ENCODE assay signal across 21 cellular contexts in genomic region chr1:200590001-200590400, GRCh38. TPM values are rescaled to one million over a fixed set of nuclear protein-coding genes. Genes with fewer than 3 reads are reported as not detected.
"Had no signal": no experiment of that assay in that cellular context is flagged by ENCODE, and none has a peak within 500 bp of the region (broad histone marks: within the 10 kb centered on the region; RNA-seq: fewer than 3 reads in every experiment).

No MANE protein-coding gene starts in this region.

- H3K36me3 Mint-ChIP-seq: activated CD4-positive, alpha-beta memory T cell treated with anti-CD3 and anti-CD28 coated beads for 36 hours; naive thymus-derived CD8-positive, alpha-beta T cell had no signal

- H3K27ac ChIP-seq: ascending aorta, brain microvascular endothelial cell, neural progenitor cell, prostate gland, thyroid gland, upper lobe of right lung had no signal

- H3K4me3 ChIP-seq: ascending aorta, neural progenitor cell, prostate gland, thyroid gland, upper lobe of right lung had no signal

- H3K9me3 ChIP-seq: ascending aorta, prostate gland, thyroid gland, upper lobe of right lung had no signal

- H3K36me3 ChIP-seq: ascending aorta, brain microvascular endothelial cell, prostate gland, thyroid gland, upper lobe of right lung had no signal

- H3K9me3 Mint-ChIP-seq: activated CD4-positive, alpha-beta memory T cell treated with anti-CD3 and anti-CD28 coated beads for 36 hours; activated naive CD8-positive, alpha-beta T cell treated with anti-CD3 and anti-CD28 coated beads, Interleukin-2, amount 50 U/mL, for 24 hours; mesothelial cell of epicardium; naive thymus-derived CD8-positive, alpha-beta T cell; neural progenitor cell; stimulated activated naive CD8-positive, alpha-beta T cell treated with anti-CD3 and anti-CD28 coated beads, Interleukin-15, Interleukin-2, amounts not matched to agents 100 ng/mL and 50 ng/mL, for 24 hours had no signal

- H3K27me3 Mint-ChIP-seq: activated CD4-positive, alpha-beta memory T cell treated with anti-CD3 and anti-CD28 coated beads for 36 hours; activated naive CD8-positive, alpha-beta T cell treated with anti-CD3 and anti-CD28 coated beads, Interleukin-2, amount 50 U/mL, for 24 hours; naive thymus-derived CD8-positive, alpha-beta T cell; stimulated activated naive CD8-positive, alpha-beta T cell treated with anti-CD3 and anti-CD28 coated beads, Interleukin-15, Interleukin-2, amounts not matched to agents 100 ng/mL and 50 ng/mL, for 24 hours had no signal

- H3K4me3 Mint-ChIP-seq: activated CD4-positive, alpha-beta memory T cell treated with anti-CD3 and anti-CD28 coated beads for 36 hours; activated naive CD8-positive, alpha-beta T cell treated with anti-CD3 and anti-CD28 coated beads, Interleukin-2, amount 50 U/mL, for 24 hours; mesothelial cell of epicardium; naive thymus-derived CD8-positive, alpha-beta T cell; neural progenitor cell; stimulated activated naive CD8-positive, alpha-beta T cell treated with anti-CD3 and anti-CD28 coated beads, Interleukin-15, Interleukin-2, amounts not matched to agents 100 ng/mL and 50 ng/mL, for 24 hours had no signal

- H3K4me1 Mint-ChIP-seq: activated naive CD8-positive, alpha-beta T cell treated with anti-CD3 and anti-CD28 coated beads, Interleukin-2, amount 50 U/mL, for 24 hours; mesothelial cell of epicardium; naive thymus-derived CD8-positive, alpha-beta T cell; neural progenitor cell had no signal

- ATAC-seq: activated naive CD8-positive, alpha-beta T cell treated with anti-CD3 and anti-CD28 coated beads, Interleukin-2, amount 50 U/mL, for 24 hours; naive thymus-derived CD8-positive, alpha-beta T cell; right cardiac atrium; upper lobe of right lung had no signal

- DNase-seq: activated CD4-positive, alpha-beta memory T cell treated with anti-CD3 and anti-CD28 coated beads for 36 hours; activated CD4-positive, alpha-beta T cell treated with anti-CD3 and anti-CD28 coated beads for 48 hours; activated CD4-positive, CD25-positive, alpha-beta regulatory T cell; activated effector memory CD4-positive, alpha-beta T cell treated with anti-CD3 and anti-CD28 coated beads, Interleukin-2, amount 50 U/mL, for 16 hours; activated naive CD4-positive, alpha-beta T cell treated with anti-CD3 and anti-CD28 coated beads, Interleukin-2, amount 50 U/mL, for 16 hours; activated naive CD8-positive, alpha-beta T cell treated with anti-CD3 and anti-CD28 coated beads, Interleukin-2, amount 50 U/mL, for 24 hours; brain microvascular endothelial cell; caudate nucleus; effector memory CD4-positive, alpha-beta T cell; kidney; naive thymus-derived CD8-positive, alpha-beta T cell; right cardiac atrium; stimulated activated CD4-positive, alpha-beta T cell treated with anti-CD3 and anti-CD28 coated beads, Interleukin-1b, Interleukin-23, amount 100 ng/mL, for 48 hours; substantia nigra; thyroid gland; upper lobe of right lung had no signal

- H3K27me3 ChIP-seq: ascending aorta, brain microvascular endothelial cell, neural progenitor cell, thyroid gland, upper lobe of right lung had no signal

- H3K4me1 ChIP-seq: ascending aorta, prostate gland, thyroid gland, upper lobe of right lung had no signal

- H3K27ac Mint-ChIP-seq: activated CD4-positive, alpha-beta memory T cell treated with anti-CD3 and anti-CD28 coated beads for 36 hours; activated naive CD8-positive, alpha-beta T cell treated with anti-CD3 and anti-CD28 coated beads, Interleukin-2, amount 50 U/mL, for 24 hours; mesothelial cell of epicardium; naive thymus-derived CD8-positive, alpha-beta T cell; neural progenitor cell; stimulated activated naive CD8-positive, alpha-beta T cell treated with anti-CD3 and anti-CD28 coated beads, Interleukin-15, Interleukin-2, amounts not matched to agents 100 ng/mL and 50 ng/mL, for 24 hours had no signal

RNA-seq across cellular contexts. Expression of gene KIF14, which starts 30.6 kb away (rescaled TPM):
- total RNA-seq: ascending aorta had no signal
